ENCODE assay signal across 28 cellular contexts in the genomic region with DNA sequence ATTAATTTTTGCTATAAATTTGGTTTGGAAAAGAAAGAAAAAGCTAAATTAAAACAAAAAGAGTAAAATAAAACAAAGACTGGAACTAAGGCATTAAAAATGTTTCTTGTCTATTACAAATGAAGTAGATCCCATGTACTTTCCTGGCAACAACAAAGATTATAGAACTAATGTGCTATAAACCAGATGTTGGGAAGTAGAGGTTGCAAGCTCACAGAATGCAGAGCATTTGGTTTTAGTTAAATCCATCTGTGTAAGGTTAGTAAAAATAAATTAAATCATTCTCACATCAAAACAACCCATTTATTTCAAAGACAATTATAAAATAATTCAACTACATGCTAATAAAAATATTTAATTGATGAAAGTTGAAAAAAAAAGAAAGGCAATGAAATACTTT.
"Had no signal": no experiment of that assay in that cellular context is flagged by ENCODE, and none has a peak within 500 bp of the region (broad histone marks: within the 10 kb centered on the region; RNA-seq: fewer than 3 reads in every experiment).

No MANE protein-coding gene starts in this region.

- ATAC-seq: activated CD4-positive, alpha-beta T cell treated with anti-CD3 and anti-CD28 coated beads for 36 hours; activated CD8-positive, alpha-beta T cell treated with anti-CD3 and anti-CD28 coated beads, Interleukin-2, amount 10 ng/mL, durations not matched to agents 7 days and 5 days; activated naive CD4-positive, alpha-beta T cell treated with anti-CD3 and anti-CD28 coated beads, Interleukin-2, amount 50 U/mL, for 72 hours; activated T-cell treated with anti-CD3 and anti-CD28 coated beads, Interleukin-2, amount 50 U/mL, for 72 hours; gastrocnemius medialis; left cardiac atrium; pancreas; stimulated activated naive B cell treated with anti-CD40 and anti-IgM and Interleukin-4, amounts not matched to agents 10 μg/mL and 1 μg/mL and 100 μg/mL, for 72 hours had no signal

- H3K4me2 ChIP-seq: smooth muscle cell had no signal

- H3K9me3 ChIP-seq: gastrocnemius medialis, pancreas, prostate gland, sigmoid colon, thyroid gland had no signal

- H3K4me1 ChIP-seq: esophagus squamous epithelium, gastrocnemius medialis, pancreas, prostate gland, sigmoid colon, stomach, thyroid gland, upper lobe of left lung had no signal

- H3K27ac ChIP-seq: epithelial cell of prostate, esophagus squamous epithelium, gastrocnemius medialis, pancreas, prostate gland, sigmoid colon, stomach, thyroid gland, upper lobe of left lung had no signal

- DNase-seq: activated B cell treated with CpG ODN at 0.5 μM for 24 hours; activated CD4-positive, alpha-beta T cell treated with anti-CD3 and anti-CD28 coated beads for 36 hours; activated CD8-positive, alpha-beta T cell treated with anti-CD3 and anti-CD28 coated beads, Interleukin-2, amount 10 ng/mL, durations not matched to agents 7 days and 5 days; activated naive CD4-positive, alpha-beta T cell; activated T-cell treated with anti-CD3 and anti-CD28 coated beads for 4 hours; activated T-cell treated with anti-CD3 and anti-CD28 coated beads, Interleukin-2, amount 50 U/mL, for 72 hours; anterior cingulate cortex; dermis blood vessel endothelial cell; effector CD4-positive, alpha-beta T cell; esophagus squamous epithelium; gastrocnemius medialis; glutamatergic neuron; hippocampal formation; left cardiac atrium; naive B cell; pancreas; retina; sigmoid colon; stimulated activated CD4-positive, alpha-beta T cell treated with anti-CD3 and anti-CD28 coated beads, Interleukin-1b, Interleukin-23, amount 100 ng/mL, for 48 hours; stimulated activated naive B cell treated with anti-CD40 and anti-IgM and Interleukin-4, amounts not matched to agents 10 μg/mL and 1 μg/mL and 100 μg/mL, for 72 hours; stomach; T-helper 1 cell; thyroid gland; upper lobe of left lung had no signal

- H3K27me3 ChIP-seq: esophagus squamous epithelium, gastrocnemius medialis, pancreas, sigmoid colon, stomach, thyroid gland, upper lobe of left lung had no signal

- H3K4me3 ChIP-seq: esophagus squamous epithelium, gastrocnemius medialis, pancreas, prostate gland, sigmoid colon, smooth muscle cell, stomach, thyroid gland, upper lobe of left lung had no signal

- H3K36me3 ChIP-seq: esophagus squamous epithelium, gastrocnemius medialis, pancreas, prostate gland, sigmoid colon, stomach, thyroid gland, upper lobe of left lung had no signal
